Comparison of ENCODE assay signal across 36 cellular contexts in the genomic region with DNA sequence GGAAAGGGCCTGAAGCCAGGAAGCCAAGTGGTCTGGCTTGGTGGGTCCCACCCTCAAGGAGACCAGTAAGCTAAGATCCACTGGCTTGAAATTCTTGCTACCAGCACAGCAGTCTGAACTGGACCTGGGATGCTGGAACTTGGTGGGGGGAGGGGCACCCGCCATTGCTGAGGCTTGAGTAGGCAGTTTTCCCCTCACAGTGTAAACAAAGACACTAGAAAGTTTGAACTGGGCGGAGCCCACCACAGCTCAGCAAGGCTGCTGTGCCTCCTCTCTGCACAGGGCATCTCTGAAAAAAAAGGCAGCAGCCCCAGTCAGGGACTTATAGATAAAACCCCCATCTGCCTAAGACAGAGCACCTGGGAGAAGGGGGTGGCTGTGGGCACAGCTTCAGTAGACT.
"Had no signal": no experiment of that assay in that cellular context is flagged by ENCODE, and none has a peak within 500 bp of the region (broad histone marks: within the 10 kb centered on the region; RNA-seq: fewer than 3 reads in every experiment).

No MANE protein-coding gene starts in this region.

- H3K9me3 Mint-ChIP-seq: activated B cell treated with CpG ODN at 0.5 μM for 24 hours; activated CD4-positive, alpha-beta memory T cell treated with anti-CD3 and anti-CD28 coated beads for 36 hours; activated CD4-positive, alpha-beta T cell treated with anti-CD3 and anti-CD28 coated beads, Interleukin-2, amount 10 ng/mL, durations not matched to agents 24 days and 14 days; activated CD8-positive, alpha-beta T cell treated with anti-CD3 and anti-CD28 coated beads for 36 hours; activated naive CD4-positive, alpha-beta T cell treated with anti-CD3 and anti-CD28 coated beads, Interleukin-2, amount 10 ng/mL, durations not matched to agents 7 days and 5 days; activated naive CD4-positive, alpha-beta T cell treated with anti-CD3 and anti-CD28 coated beads, Interleukin-2, amount 50 U/mL, for 24 hours; activated naive CD8-positive, alpha-beta T cell treated with anti-CD3 and anti-CD28 coated beads, Interleukin-2, amount 10 ng/mL, durations not matched to agents 7 days and 5 days; activated naive CD8-positive, alpha-beta T cell treated with anti-CD3 and anti-CD28 coated beads, Interleukin-2, amount 50 U/mL, for 24 hours; activated T-cell treated with anti-CD3 and anti-CD28 coated beads, Interleukin-2, amount 50 U/mL, for 4 hours; activated T-helper 1 cell treated with anti-CD3 and anti-CD28 coated beads, Interleukin-12 subunit alpha, Interleukin-12 subunit beta, Interleukin-2, Interleukin-4 antibody, amounts not matched to agents 30 ng/mL and 10 ng/mL and 1 ng/mL, durations not matched to agents 14 hours and 24 hours and 36 hours; activated T-helper 17 cell treated with anti-CD3 and anti-CD28 coated beads, Interleukin-2, amount 50 U/mL, for 72 hours; brain; T-cell; T-helper 1 cell treated with Interleukin-12 subunit alpha and Interleukin-12 subunit beta and Interleukin-4 antibody, amounts not matched to agents 30 μg/mL and 1 μg/mL, for 36 hours; T-helper 2 cell treated with Interferon-gamma antibody and Interleukin-4, amounts not matched to agents 5 μg/mL and 100 μg/mL, for 36 hours had no signal

- H3K4me1 Mint-ChIP-seq: activated B cell treated with CpG ODN at 0.5 μM for 24 hours; activated CD4-positive, alpha-beta T cell treated with anti-CD3 and anti-CD28 coated beads, Interleukin-2, amount 10 ng/mL, durations not matched to agents 24 days and 14 days; activated naive CD4-positive, alpha-beta T cell treated with anti-CD3 and anti-CD28 coated beads, Interleukin-2, amount 10 ng/mL, durations not matched to agents 7 days and 5 days; activated naive CD4-positive, alpha-beta T cell treated with anti-CD3 and anti-CD28 coated beads, Interleukin-2, amount 50 U/mL, for 24 hours; activated naive CD8-positive, alpha-beta T cell treated with anti-CD3 and anti-CD28 coated beads, Interleukin-2, amount 10 ng/mL, durations not matched to agents 7 days and 5 days; activated naive CD8-positive, alpha-beta T cell treated with anti-CD3 and anti-CD28 coated beads, Interleukin-2, amount 50 U/mL, for 24 hours; activated T-helper 17 cell treated with anti-CD3 and anti-CD28 coated beads, Interleukin-2, amount 50 U/mL, for 72 hours; brain; central memory CD8-positive, alpha-beta T cell; T-cell had no signal

- H3K27me3 Mint-ChIP-seq: activated B cell treated with CpG ODN at 0.5 μM for 24 hours; activated CD8-positive, alpha-beta T cell treated with anti-CD3 and anti-CD28 coated beads for 36 hours; activated naive CD4-positive, alpha-beta T cell treated with anti-CD3 and anti-CD28 coated beads, Interleukin-2, amount 10 ng/mL, durations not matched to agents 7 days and 5 days; activated naive CD4-positive, alpha-beta T cell treated with anti-CD3 and anti-CD28 coated beads, Interleukin-2, amount 50 U/mL, for 24 hours; activated naive CD8-positive, alpha-beta T cell treated with anti-CD3 and anti-CD28 coated beads, Interleukin-2, amount 10 ng/mL, durations not matched to agents 7 days and 5 days; activated naive CD8-positive, alpha-beta T cell treated with anti-CD3 and anti-CD28 coated beads, Interleukin-2, amount 50 U/mL, for 24 hours; brain; central memory CD8-positive, alpha-beta T cell; T-cell had no signal

- H3K4me3 Mint-ChIP-seq: activated B cell treated with CpG ODN at 0.5 μM for 24 hours; activated CD4-positive, alpha-beta memory T cell treated with anti-CD3 and anti-CD28 coated beads for 36 hours; activated CD4-positive, alpha-beta T cell treated with anti-CD3 and anti-CD28 coated beads, Interleukin-2, amount 10 ng/mL, durations not matched to agents 24 days and 14 days; activated CD8-positive, alpha-beta T cell treated with anti-CD3 and anti-CD28 coated beads for 36 hours; activated naive CD4-positive, alpha-beta T cell treated with anti-CD3 and anti-CD28 coated beads, Interleukin-2, amount 10 ng/mL, durations not matched to agents 7 days and 5 days; activated naive CD4-positive, alpha-beta T cell treated with anti-CD3 and anti-CD28 coated beads, Interleukin-2, amount 50 U/mL, for 24 hours; activated naive CD8-positive, alpha-beta T cell; activated naive CD8-positive, alpha-beta T cell treated with anti-CD3 and anti-CD28 coated beads, Interleukin-2, amount 10 ng/mL, durations not matched to agents 7 days and 5 days; activated naive CD8-positive, alpha-beta T cell treated with anti-CD3 and anti-CD28 coated beads, Interleukin-2, amount 50 U/mL, for 24 hours; activated T-cell treated with anti-CD3 and anti-CD28 coated beads, Interleukin-2, amount 50 U/mL, for 4 hours; activated T-cell treated with anti-CD3 and anti-CD28 coated beads, Interleukin-2, amount 50 U/mL, for 72 hours; activated T-helper 1 cell treated with anti-CD3 and anti-CD28 coated beads, Interleukin-12 subunit alpha, Interleukin-12 subunit beta, Interleukin-2, Interleukin-4 antibody, amounts not matched to agents 30 ng/mL and 10 ng/mL and 1 ng/mL, durations not matched to agents 14 hours and 24 hours and 36 hours; activated T-helper 17 cell treated with anti-CD3 and anti-CD28 coated beads, Interleukin-2, amount 50 U/mL, for 72 hours; brain; central memory CD8-positive, alpha-beta T cell; T-cell; T-helper 1 cell treated with Interleukin-12 subunit alpha and Interleukin-12 subunit beta and Interleukin-4 antibody, amounts not matched to agents 30 μg/mL and 1 μg/mL, for 36 hours; T-helper 2 cell treated with Interferon-gamma antibody and Interleukin-4, amounts not matched to agents 5 μg/mL and 100 μg/mL, for 36 hours had no signal

- DNase-seq: activated B cell treated with CpG ODN at 0.5 μM for 24 hours; activated CD4-positive, alpha-beta memory T cell treated with anti-CD3 and anti-CD28 coated beads for 36 hours; activated CD4-positive, alpha-beta T cell treated with anti-CD3 and anti-CD28 coated beads for 4 hours; activated CD4-positive, alpha-beta T cell treated with anti-CD3 and anti-CD28 coated beads, Interleukin-2, amount 10 ng/mL, durations not matched to agents 24 days and 14 days; activated CD4-positive, alpha-beta T cell treated with anti-CD3 and anti-CD28 coated beads, Interleukin-2, amount 50 U/mL, for 1 hour; activated CD4-positive, alpha-beta T cell treated with anti-CD3 and anti-CD28 coated beads, Interleukin-2, amount 50 U/mL, for 4 hours; activated CD4-positive, CD25-positive, alpha-beta regulatory T cell treated with anti-CD3 and anti-CD28 coated beads, Interleukin-2, amount 50 U/mL, for 72 hours; activated CD8-positive, alpha-beta memory T cell treated with anti-CD3 and anti-CD28 coated beads, Interleukin-2, amount 50 U/mL, for 4 hours; activated CD8-positive, alpha-beta T cell treated with anti-CD3 and anti-CD28 coated beads for 36 hours; activated gamma-delta T cell; activated naive CD4-positive, alpha-beta T cell treated with anti-CD3 and anti-CD28 coated beads, Interleukin-2, amount 10 ng/mL, durations not matched to agents 7 days and 5 days; activated naive CD4-positive, alpha-beta T cell treated with Interleukin-2 at 50 U/mL for 16 hours; activated naive CD8-positive, alpha-beta T cell treated with anti-CD3 and anti-CD28 coated beads, Interleukin-2, amount 10 ng/mL, durations not matched to agents 7 days and 5 days; activated naive CD8-positive, alpha-beta T cell treated with anti-CD3 and anti-CD28 coated beads, Interleukin-2, amount 50 U/mL, for 24 hours; activated T-cell treated with anti-CD3 and anti-CD28 coated beads for 4 hours; activated T-cell treated with anti-CD3 and anti-CD28 coated beads, Interleukin-2, amount 50 U/mL, for 1 hour; activated T-cell treated with anti-CD3 and anti-CD28 coated beads, Interleukin-2, amount 50 U/mL, for 4 hours; activated T-cell treated with anti-CD3 and anti-CD28 coated beads, Interleukin-2, amount 50 U/mL, for 72 hours; amygdala; anterior cingulate cortex; caudate nucleus; cerebellar nuclear complex; T-cell; T-helper 2 cell; T-helper 9 cell; WERI-Rb-1 had no signal

- H3K27ac Mint-ChIP-seq: activated B cell treated with CpG ODN at 0.5 μM for 24 hours; activated CD4-positive, alpha-beta memory T cell treated with anti-CD3 and anti-CD28 coated beads for 36 hours; activated CD4-positive, alpha-beta T cell treated with anti-CD3 and anti-CD28 coated beads, Interleukin-2, amount 10 ng/mL, durations not matched to agents 24 days and 14 days; activated CD8-positive, alpha-beta T cell treated with anti-CD3 and anti-CD28 coated beads for 36 hours; activated naive CD4-positive, alpha-beta T cell treated with anti-CD3 and anti-CD28 coated beads, Interleukin-2, amount 10 ng/mL, durations not matched to agents 7 days and 5 days; activated naive CD4-positive, alpha-beta T cell treated with anti-CD3 and anti-CD28 coated beads, Interleukin-2, amount 50 U/mL, for 24 hours; activated naive CD8-positive, alpha-beta T cell; activated naive CD8-positive, alpha-beta T cell treated with anti-CD3 and anti-CD28 coated beads, Interleukin-2, amount 10 ng/mL, durations not matched to agents 7 days and 5 days; activated naive CD8-positive, alpha-beta T cell treated with anti-CD3 and anti-CD28 coated beads, Interleukin-2, amount 50 U/mL, for 24 hours; activated T-cell treated with anti-CD3 and anti-CD28 coated beads, Interleukin-2, amount 50 U/mL, for 72 hours; activated T-helper 1 cell treated with anti-CD3 and anti-CD28 coated beads, Interleukin-12 subunit alpha, Interleukin-12 subunit beta, Interleukin-2, Interleukin-4 antibody, amounts not matched to agents 30 ng/mL and 10 ng/mL and 1 ng/mL, durations not matched to agents 14 hours and 24 hours and 36 hours; activated T-helper 17 cell treated with anti-CD3 and anti-CD28 coated beads, Interleukin-2, amount 50 U/mL, for 72 hours; brain; T-cell; T-helper 1 cell treated with Interleukin-12 subunit alpha and Interleukin-12 subunit beta and Interleukin-4 antibody, amounts not matched to agents 30 μg/mL and 1 μg/mL, for 36 hours; T-helper 2 cell treated with Interferon-gamma antibody and Interleukin-4, amounts not matched to agents 5 μg/mL and 100 μg/mL, for 36 hours had no signal

- H3K36me3 Mint-ChIP-seq: activated CD4-positive, alpha-beta memory T cell treated with anti-CD3 and anti-CD28 coated beads for 36 hours; activated naive CD4-positive, alpha-beta T cell treated with anti-CD3 and anti-CD28 coated beads, Interleukin-2, amount 10 ng/mL, durations not matched to agents 7 days and 5 days; activated naive CD4-positive, alpha-beta T cell treated with anti-CD3 and anti-CD28 coated beads, Interleukin-2, amount 50 U/mL, for 24 hours; activated naive CD8-positive, alpha-beta T cell; activated naive CD8-positive, alpha-beta T cell treated with anti-CD3 and anti-CD28 coated beads, Interleukin-2, amount 10 ng/mL, durations not matched to agents 7 days and 5 days; brain; T-cell had no signal

- H3K36me3 ChIP-seq: ascending aorta, cardiac muscle cell, WERI-Rb-1 had no signal

- H3K27me3 ChIP-seq: ascending aorta, cardiac muscle cell had no signal

- H3K27ac ChIP-seq: ascending aorta, cardiac muscle cell, WERI-Rb-1 had no signal

- H3K4me3 ChIP-seq: ascending aorta, cardiac muscle cell had no signal

- H3K4me1 ChIP-seq: ascending aorta had no signal

- ATAC-seq: activated CD8-positive, alpha-beta T cell treated with anti-CD3 and anti-CD28 coated beads for 36 hours; activated naive CD8-positive, alpha-beta T cell treated with anti-CD3 and anti-CD28 coated beads, Interleukin-2, amount 50 U/mL, for 24 hours; activated T-cell treated with anti-CD3 and anti-CD28 coated beads, Interleukin-2, amount 50 U/mL, for 4 hours; activated T-cell treated with anti-CD3 and anti-CD28 coated beads, Interleukin-2, amount 50 U/mL, for 72 hours; activated T-helper 17 cell treated with anti-CD3 and anti-CD28 coated beads, Interleukin-2, amount 50 U/mL, for 72 hours; T-cell had no signal

- H3K9me3 ChIP-seq: ascending aorta had no signal
